Comparison of ENCODE assay signal across 14 cellular contexts in the genomic region with DNA sequence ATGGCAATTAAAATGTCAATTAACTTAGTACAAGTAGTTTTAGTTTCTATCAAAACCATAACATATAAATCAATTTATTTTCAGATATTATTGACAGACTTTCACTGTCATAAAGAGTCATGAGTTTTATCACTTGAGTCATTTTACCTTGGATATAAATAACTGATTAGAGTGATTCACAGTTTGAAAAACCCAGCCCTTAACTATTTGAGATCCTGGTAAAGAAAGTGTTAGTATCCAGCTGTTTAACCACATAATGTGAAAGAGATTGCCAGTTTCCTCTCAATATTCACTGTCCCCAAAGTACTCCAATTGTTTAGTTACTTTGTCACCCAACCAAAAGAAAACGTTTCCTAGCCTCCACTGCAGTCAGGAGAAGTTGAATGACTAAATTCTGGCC.
"Had no signal": no experiment of that assay in that cellular context is flagged by ENCODE, and none has a peak within 500 bp of the region (broad histone marks: within the 10 kb centered on the region; RNA-seq: fewer than 3 reads in every experiment).

No MANE protein-coding gene starts in this region.

- H3K27me3 ChIP-seq: breast epithelium, gastrocnemius medialis, upper lobe of left lung had no signal

- H3K4me1 ChIP-seq: breast epithelium, gastrocnemius medialis, upper lobe of left lung had no signal

- H3K36me3 Mint-ChIP-seq: activated CD4-positive, alpha-beta memory T cell treated with anti-CD3 and anti-CD28 coated beads for 36 hours; natural killer cell had no signal

- H3K36me3 ChIP-seq: breast epithelium, gastrocnemius medialis, upper lobe of left lung had no signal

- ATAC-seq: gastrocnemius medialis; natural killer cell; sciatic nerve; stimulated activated naive CD8-positive, alpha-beta T cell treated with anti-CD3 and anti-CD28 coated beads, Interleukin-15, Interleukin-2, amounts not matched to agents 100 U/mL and 50 U/mL, for 24 hours had no signal

- H3K9me3 ChIP-seq: breast epithelium, gastrocnemius medialis, upper lobe of left lung had no signal

- DNase-seq: activated CD4-positive, alpha-beta memory T cell treated with anti-CD3 and anti-CD28 coated beads for 36 hours; activated naive CD8-positive, alpha-beta T cell treated with anti-CD3 and anti-CD28 coated beads, Interleukin-2, amount 10 ng/mL, durations not matched to agents 7 days and 5 days; activated T-cell treated with anti-CD3 and anti-CD28 coated beads, Interleukin-2, amount 50 U/mL, for 48 hours; anterior cingulate cortex; gastrocnemius medialis; midbrain; natural killer cell; stimulated activated CD4-positive, alpha-beta T cell treated with anti-CD3 and anti-CD28 coated beads, Interleukin-4, amount 100 ng/mL, for 1 hour; stimulated activated CD8-positive, alpha-beta memory T cell treated with anti-CD3 and anti-CD28 coated beads, Interleukin-4, amount 100 ng/mL, for 48 hours; stimulated activated naive CD8-positive, alpha-beta T cell treated with anti-CD3 and anti-CD28 coated beads, Interleukin-15, Interleukin-2, amounts not matched to agents 100 U/mL and 50 U/mL, for 24 hours; upper lobe of left lung had no signal

- H3K4me3 Mint-ChIP-seq: activated CD4-positive, alpha-beta memory T cell treated with anti-CD3 and anti-CD28 coated beads for 36 hours; activated naive CD8-positive, alpha-beta T cell treated with anti-CD3 and anti-CD28 coated beads, Interleukin-2, amount 10 ng/mL, durations not matched to agents 7 days and 5 days; natural killer cell had no signal

- H3K4me3 ChIP-seq: breast epithelium, gastrocnemius medialis, upper lobe of left lung had no signal

- H3K27ac Mint-ChIP-seq: activated CD4-positive, alpha-beta memory T cell treated with anti-CD3 and anti-CD28 coated beads for 36 hours; activated naive CD8-positive, alpha-beta T cell treated with anti-CD3 and anti-CD28 coated beads, Interleukin-2, amount 10 ng/mL, durations not matched to agents 7 days and 5 days; natural killer cell had no signal

- H3K9me3 Mint-ChIP-seq: activated CD4-positive, alpha-beta memory T cell treated with anti-CD3 and anti-CD28 coated beads for 36 hours; natural killer cell had no signal

- H3K27me3 Mint-ChIP-seq: activated CD4-positive, alpha-beta memory T cell treated with anti-CD3 and anti-CD28 coated beads for 36 hours; activated naive CD8-positive, alpha-beta T cell treated with anti-CD3 and anti-CD28 coated beads, Interleukin-2, amount 10 ng/mL, durations not matched to agents 7 days and 5 days had no signal

- H3K27ac ChIP-seq: breast epithelium, gastrocnemius medialis, upper lobe of left lung, VCaP had no signal
